Comparison of ENCODE assay signal across 1 cellular context in genomic region chr19:19490247-19490968, GRCh38.
TF ChIP-seq lines count a peak whose summit lies in the region.

No MANE protein-coding gene starts in this region.

TF ChIP-seq in HEK293, 187 proteins besides CTCF, POLR2A, EP300 and RAD21 (continued from another document):
- no peak for TF ChIP-seq BCL6B (tag by site-specific recombination; IDR thresholded peaks at IDR 0.05)
- peak; percentile 45 for TF ChIP-seq ZNF10 (tag by site-specific recombination; IDR thresholded peaks at IDR 0.05)
- TF ChIP-seq PRDM4 (tag by site-specific recombination; IDR thresholded peaks at IDR 0.05) = no peak
- no peak for TF ChIP-seq ZBTB11 (tag by site-specific recombination; conservative IDR thresholded peaks at IDR 0.05; ENCODE audit: low read depth)
- no peak for TF ChIP-seq ZNF211 (tag by site-specific recombination; IDR thresholded peaks at IDR 0.05; ENCODE audit: low read depth)
- no peak for TF ChIP-seq ZNF16 (tag by site-specific recombination; IDR thresholded peaks at IDR 0.05; ENCODE audit: low read depth)
- no peak for TF ChIP-seq ZNF623 (tag by site-specific recombination; IDR thresholded peaks at IDR 0.05)
- peak; percentile 34; the same call in 1 of the 2 replicates for TF ChIP-seq ZNF660 (tag by site-specific recombination; IDR thresholded peaks at IDR 0.05)
- TF ChIP-seq ZNF664 (tag by site-specific recombination; IDR thresholded peaks at IDR 0.05) = no peak
- TF ChIP-seq ZNF114 (tag by site-specific recombination; IDR thresholded peaks at IDR 0.05) = no peak
- no peak for TF ChIP-seq ZNF423 (tag by site-specific recombination; IDR thresholded peaks at IDR 0.05)
- no peak for TF ChIP-seq ZNF449 (tag by site-specific recombination; IDR thresholded peaks at IDR 0.05)
- no peak for TF ChIP-seq WT1 (tag by site-specific recombination; IDR thresholded peaks at IDR 0.05)
- no peak for TF ChIP-seq KLF17 (tag by site-specific recombination; IDR thresholded peaks at IDR 0.05)
- TF ChIP-seq ZNF292 (tag by site-specific recombination; IDR thresholded peaks at IDR 0.05; ENCODE audit: borderline replicate concordance, low read depth) = no peak
- TF ChIP-seq ZNF571 (tag by site-specific recombination; IDR thresholded peaks at IDR 0.05) = no peak
- no peak for TF ChIP-seq ZNF596 (tag by site-specific recombination; IDR thresholded peaks at IDR 0.05)
- TF ChIP-seq ZNF133 (tag by site-specific recombination; IDR thresholded peaks at IDR 0.05) = no peak
- TF ChIP-seq ZNF175 (tag by site-specific recombination; IDR thresholded peaks at IDR 0.05) = no peak
- TF ChIP-seq ZNF677 (tag by site-specific recombination; IDR thresholded peaks at IDR 0.05) = no peak
- no peak for TF ChIP-seq ZNF140 (tag by site-specific recombination; IDR thresholded peaks at IDR 0.05)
- no peak for TF ChIP-seq GFI1B (tag by site-specific recombination; IDR thresholded peaks at IDR 0.05)
- TF ChIP-seq OVOL3 (tag by site-specific recombination; IDR thresholded peaks at IDR 0.05) = no peak
- peak; percentile 41; the same call in 1 of the 2 replicates for TF ChIP-seq ZNF335 (tag by site-specific recombination; conservative IDR thresholded peaks at IDR 0.05)
- no peak for TF ChIP-seq ZSCAN16 (tag by site-specific recombination; IDR thresholded peaks at IDR 0.05)
- 0 out of 2 replicates have a peak, but pooled peaks have one; percentile 29 for TF ChIP-seq GLIS1 (tag by site-specific recombination; IDR thresholded peaks at IDR 0.05)
- no peak for TF ChIP-seq SP2 (tag by site-specific recombination; IDR thresholded peaks at IDR 0.05)
- no peak for TF ChIP-seq ZNF561 (tag by site-specific recombination; IDR thresholded peaks at IDR 0.05; ENCODE audit: borderline replicate concordance)
- TF ChIP-seq ZNF600 (tag by site-specific recombination; IDR thresholded peaks at IDR 0.05) = peak; percentile 73
- TF ChIP-seq KLF10 (tag by site-specific recombination; IDR thresholded peaks at IDR 0.05) = no peak
